1 cellular context compared by ENCODE assay signal in genomic region chr2:29032189-29032588, GRCh38.
TF ChIP-seq lines count a peak whose summit lies in the region.

No MANE protein-coding gene starts in this region.

TF ChIP-seq in IMR-90, 13 proteins besides CTCF, POLR2A, EP300 and RAD21:
- TF ChIP-seq, protein P1, sequence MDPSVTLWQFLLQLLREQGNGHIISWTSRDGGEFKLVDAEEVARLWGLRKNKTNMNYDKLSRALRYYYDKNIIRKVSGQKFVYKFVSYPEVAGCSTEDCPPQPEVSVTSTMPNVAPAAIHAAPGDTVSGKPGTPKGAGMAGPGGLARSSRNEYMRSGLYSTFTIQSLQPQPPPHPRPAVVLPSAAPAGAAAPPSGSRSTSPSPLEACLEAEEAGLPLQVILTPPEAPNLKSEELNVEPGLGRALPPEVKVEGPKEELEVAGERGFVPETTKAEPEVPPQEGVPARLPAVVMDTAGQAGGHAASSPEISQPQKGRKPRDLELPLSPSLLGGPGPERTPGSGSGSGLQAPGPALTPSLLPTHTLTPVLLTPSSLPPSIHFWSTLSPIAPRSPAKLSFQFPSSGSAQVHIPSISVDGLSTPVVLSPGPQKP (IDR thresholded peaks at IDR 0.05; ENCODE audit: borderline replicate concordance, low read depth, low read length), result no peak
- TF ChIP-seq CHD1 (IDR thresholded peaks at IDR 0.05; ENCODE audit: low read depth, low read length), result no peak
